22 cellular contexts compared by ENCODE assay signal in genomic region chr4:31078661-31079060, GRCh38.
DNase-seq lines count a peak whose midpoint lies in the region; ATAC-seq, FAIRE-seq and TF ChIP-seq lines count a peak whose summit lies in the region.
"Had no signal": no experiment of that assay in that cellular context is flagged by ENCODE, and none has a peak within 500 bp of the region (broad histone marks: within the 10 kb centered on the region; RNA-seq: fewer than 3 reads in every experiment).

No MANE protein-coding gene starts in this region.

- no peak overlapping the region for H3K4me2 ChIP-seq in HepG2 (ENCODE audit: low read depth, low read length)
- H3K4me2 ChIP-seq: BLaER1 treated with 17β-estradiol and CSF1 and Interleukin-3, amounts not matched to agents 10 nM and 100 nM had no signal

- no peak for TF ChIP-seq POLR2A in HepG2 (IDR thresholded peaks at IDR 0.05; ENCODE audit: insufficient read depth in 1 of 2, low read depth in 2 of 2, low read length in 2 of 2)
- no peak for TF ChIP-seq POLR2A in right lobe of liver (IDR thresholded peaks at IDR 0.05)

- in situ Hi-C loops in HepG2 (cut with HindIII; ENCODE audit: extremely low pct_ligation_motif_present, low pct_unique_long_range_greater_than_20kb) = no loop called here

- CTCF ChIA-PET in HepG2 (lab: Yijun Ruan, JAX; ENCODE audit: low intra/inter-chr PET ratio, low total read pairs) = no interaction called here

- H3K4me3 ChIP-seq in HepG2 (replicated peaks in 1 of 3; ENCODE audit: insufficient read depth in 1 of 3, low read depth in 2 of 3, low read length in 3 of 3) (no peak overlapping the region), right lobe of liver (no peak overlapping the region), choroid plexus epithelial cell (ENCODE audit: low read depth, low read length) (no peak overlapping the region)
- H3K4me3 ChIP-seq: BLaER1 treated with 17β-estradiol and CSF1 and Interleukin-3, amounts not matched to agents 10 nM and 100 nM; HAP-1 had no signal

- FAIRE-seq in HepG2 (lab: Jason Lieb, UNC) = no peak
- FAIRE-seq in islet of Langerhans (lab: Jason Lieb, UNC) = peak; percentile 13
- FAIRE-seq: A204.1, GM12891, GM18507, H54 had no signal

- H3K36me3 ChIP-seq in HepG2 (replicated peaks in 1 of 2; ENCODE audit: control insufficient read depth in 1 of 2, insufficient read depth in 2 of 2, low read length in 2 of 2) (no peaks in the 10 kb centered on the region), right lobe of liver (no peaks in the 10 kb centered on the region)
- H3K36me3 ChIP-seq: BE2C; BLaER1 treated with 17β-estradiol and CSF1 and Interleukin-3, amounts not matched to agents 10 nM and 100 nM; HAP-1 had no signal

- no peaks in the 10 kb centered on the region for H3K9me3 ChIP-seq in HepG2 (ENCODE audit: low read length)
- no peaks in the 10 kb centered on the region for H3K9me3 ChIP-seq in right lobe of liver
- H3K9me3 ChIP-seq: BE2C; BLaER1 treated with 17β-estradiol and CSF1 and Interleukin-3, amounts not matched to agents 10 nM and 100 nM; HAP-1 had no signal

- H3K27me3 ChIP-seq in HepG2 (ENCODE audit: control insufficient read depth in 1 of 2, insufficient read depth in 2 of 2, low read length in 2 of 2) (no peaks in the 10 kb centered on the region), right lobe of liver (no peaks in the 10 kb centered on the region)
- H3K27me3 ChIP-seq: BE2C; BLaER1 treated with 17β-estradiol and CSF1 and Interleukin-3, amounts not matched to agents 10 nM and 100 nM had no signal

- H3K4me1 ChIP-seq in HepG2 (ENCODE audit: insufficient read depth, low read length) = no peaks in the 10 kb centered on the region
- H3K4me1 ChIP-seq in right lobe of liver = no peaks in the 10 kb centered on the region
- H3K4me1 ChIP-seq: BE2C; BLaER1 treated with 17β-estradiol and CSF1 and Interleukin-3, amounts not matched to agents 10 nM and 100 nM; HAP-1 had no signal

- no peaks in the 10 kb centered on the region for H3K79me2 ChIP-seq in HepG2 (ENCODE audit: insufficient read depth, low read length)

- BruUV-seq in HepG2 (replicated peaks; lab: Mats Ljungman, UMichigan) = no TSS peak

- intact Hi-C loops in HepG2 (cut with micrococcal nuclease; ENCODE audit: unreplicated experiment) = no loop called here
- intact Hi-C loops in right lobe of liver (cut with DNase I) = no loop called here

- no peak for TF ChIP-seq CTCF in HepG2 (CRISPR knock-in tag; IDR thresholded peaks at IDR 0.05)
- no peak for TF ChIP-seq CTCF in right lobe of liver (IDR thresholded peaks at IDR 0.05)
- no peak for TF ChIP-seq CTCF in choroid plexus epithelial cell (conservative IDR thresholded peaks at IDR 0.05; ENCODE audit: low read depth, low read length)

- H3K27ac ChIP-seq in HepG2 (ENCODE audit: extremely low read length, insufficient read depth, low read length) (no peak overlapping the region), right lobe of liver (no peak overlapping the region)
- H3K27ac ChIP-seq: 22Rv1; BLaER1 treated with 17β-estradiol and CSF1 and Interleukin-3, amounts not matched to agents 10 nM and 100 nM had no signal

- H2AFZ ChIP-seq in HepG2 (ENCODE audit: low read length) = no peak overlapping the region

- TF ChIP-seq RAD21 in HepG2 (CRISPR knock-in tag; IDR thresholded peaks at IDR 0.05) = no peak

- no peaks in the 10 kb centered on the region for H4K20me1 ChIP-seq in HepG2 (ENCODE audit: insufficient read depth, low read length)
- H4K20me1 ChIP-seq: BLaER1 treated with 17β-estradiol and CSF1 and Interleukin-3, amounts not matched to agents 10 nM and 100 nM had no signal

- whole genome bisulfite sequencing in HepG2 (ENCODE audit: low lambda C conversion rate) = 23% methylated on average over 1 of the region's 1 CpG
- WGBS in right lobe of liver (ENCODE audit: insufficient coverage, low coverage, low lambda C conversion rate, missing lambda C conversion rate) = 58% methylated on average over 1 of the region's 1 CpG

- ATAC-seq in HepG2 (no peak), right lobe of liver (no peak), GM18858 (IDR thresholded peaks at IDR 0.05; ENCODE audit: unreplicated experiment) (no peak)

- POLR2A ChIA-PET in HepG2 (lab: Yijun Ruan, JAX) = no interaction called here

- TF ChIP-seq EP300 in HepG2 (IDR thresholded peaks at IDR 0.05; ENCODE audit: low read depth in 2 of 2, low read length in 2 of 2) (no peak), HepG2 (CRISPR knock-in tag; IDR thresholded peaks at IDR 0.05; ENCODE audit: borderline replicate concordance) (no peak)

- no peak overlapping the region for H3K9ac ChIP-seq in HepG2 (ENCODE audit: insufficient read depth, low read depth, low read length)
- H3K9ac ChIP-seq: BLaER1 treated with 17β-estradiol and CSF1 and Interleukin-3, amounts not matched to agents 10 nM and 100 nM had no signal

- DNase-seq in HepG2 (ENCODE audit: low spot score) (no peak), right lobe of liver (no peak), choroid plexus epithelial cell (ENCODE audit: low read depth) (peak; percentile 21), AG08395 (ENCODE audit: low spot score) (no peak)
- DNase-seq: AML-193; BE2C; Calu3; CD4-positive, alpha-beta memory T cell; COR-L47; DMS53; DMS79 treated with DMSO at 0.1 percent for 48 hours; GF-D8; GOT3 had no signal

TF ChIP-seq in HepG2, 621 proteins besides CTCF, POLR2A, EP300 and RAD21:
- TF ChIP-seq ARID5B (CRISPR knock-in tag; IDR thresholded peaks at IDR 0.05) = no peak
- no peak for TF ChIP-seq ZBTB4 (CRISPR knock-in tag; IDR thresholded peaks at IDR 0.05; ENCODE audit: borderline replicate concordance)
- no peak for TF ChIP-seq ZSCAN12 (CRISPR knock-in tag; IDR thresholded peaks at IDR 0.05)
- 0 out of 2 replicates have a peak, but pooled peaks have one; percentile 5 for TF ChIP-seq CEBPB (IDR thresholded peaks at IDR 0.05; ENCODE audit: borderline replicate concordance, low read depth, low read length)
